ENCODE assay signal across 1 cellular context in the genomic region with DNA sequence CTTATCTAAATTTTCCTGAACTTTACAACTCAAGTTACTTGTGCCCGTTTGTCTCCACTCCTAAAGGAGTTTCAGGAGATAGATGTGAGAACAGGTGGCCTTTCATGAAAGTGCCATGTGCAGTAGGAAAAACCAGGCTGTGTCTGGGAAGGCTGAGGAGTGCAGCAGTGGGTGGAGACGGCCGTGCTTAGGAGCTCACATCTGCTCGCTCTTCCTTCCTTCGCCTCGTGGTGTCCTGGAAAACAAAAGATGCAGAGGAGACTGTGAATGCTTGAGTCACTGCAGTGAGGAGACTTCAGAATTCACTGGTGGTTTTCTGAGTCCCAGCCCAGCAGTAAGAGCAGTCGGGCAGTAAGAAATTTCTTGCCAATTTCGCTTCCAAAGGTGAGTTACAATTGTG.
TF ChIP-seq lines count a peak whose summit lies in the region.

No MANE protein-coding gene starts in this region.

TF ChIP-seq in GM23338, 12 proteins besides CTCF, POLR2A, EP300 and RAD21 (continued from another document):
- TF ChIP-seq, protein P1, sequence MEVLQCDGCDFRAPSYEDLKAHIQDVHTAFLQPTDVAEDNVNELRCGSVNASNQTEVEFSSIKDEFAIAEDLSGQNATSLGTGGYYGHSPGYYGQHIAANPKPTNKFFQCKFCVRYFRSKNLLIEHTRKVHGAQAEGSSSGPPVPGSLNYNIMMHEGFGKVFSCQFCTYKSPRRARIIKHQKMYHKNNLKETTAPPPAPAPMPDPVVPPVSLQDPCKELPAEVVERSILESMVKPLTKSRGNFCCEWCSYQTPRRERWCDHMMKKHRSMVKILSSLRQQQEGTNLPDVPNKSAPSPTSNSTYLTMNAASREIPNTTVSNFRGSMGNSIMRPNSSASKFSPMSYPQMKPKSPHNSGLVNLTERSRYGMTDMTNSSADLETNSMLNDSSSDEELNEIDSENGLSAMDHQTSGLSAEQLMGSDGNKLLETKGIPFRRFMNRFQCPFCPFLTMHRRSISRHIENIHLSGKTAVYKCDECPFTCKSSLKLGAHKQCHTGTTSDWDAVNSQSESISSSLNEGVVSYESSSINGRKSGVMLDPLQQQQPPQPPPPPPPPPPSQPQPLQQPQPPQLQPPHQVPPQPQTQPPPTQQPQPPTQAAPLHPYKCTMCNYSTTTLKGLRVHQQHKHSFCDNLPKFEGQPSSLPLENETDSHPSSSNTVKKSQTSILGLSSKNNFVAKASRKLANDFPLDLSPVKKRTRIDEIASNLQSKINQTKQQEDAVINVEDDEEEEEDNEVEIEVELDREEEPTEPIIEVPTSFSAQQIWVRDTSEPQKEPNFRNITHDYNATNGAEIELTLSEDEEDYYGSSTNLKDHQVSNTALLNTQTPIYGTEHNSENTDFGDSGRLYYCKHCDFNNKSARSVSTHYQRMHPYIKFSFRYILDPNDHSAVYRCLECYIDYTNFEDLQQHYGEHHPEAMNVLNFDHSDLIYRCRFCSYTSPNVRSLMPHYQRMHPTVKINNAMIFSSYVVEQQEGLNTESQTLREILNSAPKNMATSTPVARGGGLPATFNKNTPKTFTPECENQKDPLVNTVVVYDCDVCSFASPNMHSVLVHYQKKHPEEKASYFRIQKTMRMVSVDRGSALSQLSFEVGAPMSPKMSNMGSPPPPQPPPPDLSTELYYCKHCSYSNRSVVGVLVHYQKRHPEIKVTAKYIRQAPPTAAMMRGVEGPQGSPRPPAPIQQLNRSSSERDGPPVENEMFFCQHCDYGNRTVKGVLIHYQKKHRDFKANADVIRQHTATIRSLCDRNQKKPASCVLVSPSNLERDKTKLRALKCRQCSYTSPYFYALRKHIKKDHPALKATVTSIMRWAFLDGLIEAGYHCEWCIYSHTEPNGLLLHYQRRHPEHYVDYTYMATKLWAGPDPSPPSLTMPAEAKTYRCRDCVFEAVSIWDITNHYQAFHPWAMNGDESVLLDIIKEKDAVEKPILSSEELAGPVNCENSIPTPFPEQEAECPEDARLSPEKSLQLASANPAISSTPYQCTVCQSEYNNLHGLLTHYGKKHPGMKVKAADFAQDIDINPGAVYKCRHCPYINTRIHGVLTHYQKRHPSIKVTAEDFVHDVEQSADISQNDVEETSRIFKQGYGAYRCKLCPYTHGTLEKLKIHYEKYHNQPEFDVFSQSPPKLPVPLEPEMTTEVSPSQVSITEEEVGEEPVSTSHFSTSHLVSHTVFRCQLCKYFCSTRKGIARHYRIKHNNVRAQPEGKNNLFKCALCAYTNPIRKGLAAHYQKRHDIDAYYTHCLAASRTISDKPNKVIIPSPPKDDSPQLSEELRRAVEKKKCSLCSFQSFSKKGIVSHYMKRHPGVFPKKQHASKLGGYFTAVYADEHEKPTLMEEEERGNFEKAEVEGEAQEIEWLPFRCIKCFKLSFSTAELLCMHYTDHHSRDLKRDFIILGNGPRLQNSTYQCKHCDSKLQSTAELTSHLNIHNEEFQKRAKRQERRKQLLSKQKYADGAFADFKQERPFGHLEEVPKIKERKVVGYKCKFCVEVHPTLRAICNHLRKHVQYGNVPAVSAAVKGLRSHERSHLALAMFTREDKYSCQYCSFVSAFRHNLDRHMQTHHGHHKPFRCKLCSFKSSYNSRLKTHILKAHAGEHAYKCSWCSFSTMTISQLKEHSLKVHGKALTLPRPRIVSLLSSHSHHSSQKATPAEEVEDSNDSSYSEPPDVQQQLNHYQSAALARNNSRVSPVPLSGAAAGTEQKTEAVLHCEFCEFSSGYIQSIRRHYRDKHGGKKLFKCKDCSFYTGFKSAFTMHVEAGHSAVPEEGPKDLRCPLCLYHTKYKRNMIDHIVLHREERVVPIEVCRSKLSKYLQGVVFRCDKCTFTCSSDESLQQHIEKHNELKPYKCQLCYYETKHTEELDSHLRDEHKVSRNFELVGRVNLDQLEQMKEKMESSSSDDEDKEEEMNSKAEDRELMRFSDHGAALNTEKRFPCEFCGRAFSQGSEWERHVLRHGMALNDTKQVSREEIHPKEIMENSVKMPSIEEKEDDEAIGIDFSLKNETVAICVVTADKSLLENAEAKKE (CRISPR knock-in tag; IDR thresholded peaks at IDR 0.05): no peak
